8 cellular contexts compared by ENCODE assay signal in the genomic region with DNA sequence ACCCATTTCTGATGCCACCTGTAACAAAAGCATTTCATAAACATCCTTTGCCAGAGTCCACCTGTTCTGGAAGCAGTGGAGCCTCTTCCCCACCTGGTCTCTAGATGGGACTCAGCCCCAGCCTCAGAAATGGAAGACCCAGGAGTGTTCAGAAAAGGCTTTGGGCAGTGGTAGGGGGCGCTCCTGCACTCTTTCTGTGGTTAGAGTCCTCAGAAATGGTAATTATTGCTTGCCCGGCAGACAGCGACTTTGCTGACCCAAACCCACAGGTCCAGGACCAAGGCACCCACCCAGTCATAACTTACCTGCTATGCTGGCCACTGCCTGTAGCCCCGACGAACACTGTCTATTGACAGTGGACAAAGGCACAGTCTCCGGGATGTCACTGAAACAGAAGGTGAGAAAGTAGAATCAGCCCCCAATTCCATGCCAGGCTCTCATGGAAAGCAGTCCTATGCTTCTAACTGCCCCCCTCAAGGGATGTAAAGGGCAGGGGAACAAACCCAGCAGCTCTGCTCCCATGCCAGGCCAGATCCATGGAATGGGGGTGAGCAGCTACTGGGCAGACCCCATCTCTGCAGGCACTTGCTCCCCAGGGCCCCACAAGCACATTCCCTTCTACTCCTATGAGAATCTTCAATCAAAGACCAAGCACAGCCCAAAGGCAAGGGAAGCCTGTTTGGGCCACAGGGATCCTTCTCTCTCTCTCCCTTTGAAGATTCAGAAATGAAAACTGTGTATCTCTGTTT. TPM values are rescaled to one million over a fixed set of nuclear protein-coding genes. Genes with fewer than 3 reads are reported as not detected.
DNase-seq lines count a peak whose midpoint lies in the region; ATAC-seq and TF ChIP-seq lines count a peak whose summit lies in the region.

No MANE protein-coding gene starts in this region.

- peak; percentile 55 for TF ChIP-seq CTCF in BJ (IDR thresholded peaks at IDR 0.05; ENCODE audit: insufficient read depth, low read depth, low read length)

- peaks cover 42% of the 10 kb centered on the region for H3K36me3 ChIP-seq in BJ (ENCODE audit: control insufficient read depth, insufficient read depth, low read length)
- H3K36me3 ChIP-seq in HAP-1 (replicated peaks), result peaks cover 81% of the 10 kb centered on the region

- peaks cover 8% of the 10 kb centered on the region for H3K4me1 ChIP-seq in HAP-1

- CTCF ChIA-PET in BJ (lab: Yijun Ruan, JAX), result interaction anchor here (0.8 to 5.5 kb wide), 8 partner anchors 14 to 349 kb away, joined by 3 to 39 read pairs (median 4); partner anchors contain the start of gene XYLB

- no peaks in the 10 kb centered on the region for H3K27me3 ChIP-seq in BJ (ENCODE audit: control insufficient read depth, insufficient read depth, low read length)
- no peaks in the 10 kb centered on the region for H3K27me3 ChIP-seq in HAP-1 (ENCODE audit: low read depth)

- in situ Hi-C loops in HAP-1 (cut with MboI; ENCODE audit: low sequenced_read_pairs), result no loop called here

- ATAC-seq in GM21723 (IDR thresholded peaks at IDR 0.05; ENCODE audit: unreplicated experiment), result no peak

- POLR2A ChIA-PET in BJ (lab: Charles Lee), result no interaction called here

- DNase-seq in BJ (ENCODE audit: low read depth) (no peak), HAP-1 (ENCODE audit: low spot score in 2 of 2) (peak; percentile 31 to 81), iris pigment epithelial cell (ENCODE audit: low read depth) (peak; percentile 44), hepatic stellate cell (ENCODE audit: low spot score) (no peak), HT-29 (ENCODE audit: low spot score) (no peak)
- DNase-seq in activated CD4-positive, alpha-beta T cell treated with anti-CD3 and anti-CD28 coated beads for 48 hours, result peak; percentile 44
- DNase-seq in effector CD4-positive, alpha-beta T cell, result no peak

- H3K4me3 ChIP-seq in BJ (ENCODE audit: low read depth, low read length) (no peak overlapping the region), HAP-1 (no peak overlapping the region)

- no peaks in the 10 kb centered on the region for H3K9me3 ChIP-seq in HAP-1

RNA-seq across cellular contexts. Expression of gene ACAA1, which starts 5.1 kb away (rescaled TPM):
- polyA plus RNA-seq in BJ (2011; rRNA removed), result 54.7 and 81.8 TPM in 2 replicates
- 37.3 and 60.4 TPM in 2 replicates for polyA minus RNA-seq in BJ (2011; rRNA and poly(A)+ RNA removed)
- 71.9 and 84.7 TPM in 2 replicates for total RNA-seq in HT-29 (2014; rRNA removed; shearing (Covaris generic))

RNA-seq across cellular contexts. Expression of gene MYD88, which starts 6.7 kb away (rescaled TPM):
- 28.4 and 45.6 TPM in 2 replicates for polyA plus RNA-seq in BJ (2011; rRNA removed)
- polyA minus RNA-seq in BJ (2011; rRNA and poly(A)+ RNA removed), result 21.3 and 41.9 TPM in 2 replicates
- 5.5 and 11.9 TPM in 2 replicates for total RNA-seq in HT-29 (2014; rRNA removed; shearing (Covaris generic))

RNA-seq across cellular contexts. Expression of gene OXSR1, which starts 33.5 kb away (rescaled TPM):
- polyA plus RNA-seq in BJ (2011; rRNA removed), result 27.6 and 43.6 TPM in 2 replicates
- polyA minus RNA-seq in BJ (2011; rRNA and poly(A)+ RNA removed), result 23.6 and 26.9 TPM in 2 replicates
- total RNA-seq in HT-29 (2014; rRNA removed; shearing (Covaris generic)), result 11.8 and 12.9 TPM in 2 replicates

Comparison
In these comparisons a context has a peak if more than half of its experiments do, and no peak if none do; other contexts are left out.
1. DNase-seq: peak in HAP-1 (2 of 2), activated CD4-positive, alpha-beta T cell treated with anti-CD3 and anti-CD28 coated beads for 48 hours (single experiment) and iris pigment epithelial cell (single experiment); none in BJ (single experiment), hepatic stellate cell (single experiment), effector CD4-positive, alpha-beta T cell (single experiment) and HT-29 (single experiment).